Comparison of ENCODE assay signal across 9 cellular contexts in genomic region chr3:181695661-181696491, GRCh38. TPM values are rescaled to one million over a fixed set of nuclear protein-coding genes. Genes with fewer than 3 reads are reported as not detected.
DNase-seq lines count a peak whose midpoint lies in the region; ATAC-seq and TF ChIP-seq lines count a peak whose summit lies in the region.
"Had no signal": no experiment of that assay in that cellular context is flagged by ENCODE, and none has a peak within 500 bp of the region (broad histone marks: within the 10 kb centered on the region; RNA-seq: fewer than 3 reads in every experiment).

No MANE protein-coding gene starts in this region.

- H3K27ac Mint-ChIP-seq in activated CD4-positive, alpha-beta T cell treated with anti-CD3 and anti-CD28 coated beads, Interleukin-2, amount 10 ng/mL, durations not matched to agents 24 days and 14 days = no peak overlapping the region
- H3K27ac Mint-ChIP-seq in endodermal cell = no peak overlapping the region

- DNase-seq in activated CD4-positive, alpha-beta T cell treated with anti-CD3 and anti-CD28 coated beads, Interleukin-2, amount 10 ng/mL, durations not matched to agents 24 days and 14 days = peak; percentile 55
- no peak for DNase-seq in activated CD4-positive, alpha-beta T cell treated with anti-CD3 and anti-CD28 coated beads for 4 hours
- peak; percentile 70 for DNase-seq in endodermal cell
- DNase-seq in lung (ENCODE audit: low spot score) = no peak
- DNase-seq in tibial artery = no peak
- no peak for DNase-seq in NCI-H187 (lab: John Stamatoyannopoulos, UW)
- DNase-seq in GM19238 (ENCODE audit: insufficient read length, low spot score) = no peak
- DNase-seq: BE2C had no signal

- H3K9me3 Mint-ChIP-seq in activated CD4-positive, alpha-beta T cell treated with anti-CD3 and anti-CD28 coated beads, Interleukin-2, amount 10 ng/mL, durations not matched to agents 24 days and 14 days = peaks cover 7% of the 10 kb centered on the region
- no peaks in the 10 kb centered on the region for H3K9me3 Mint-ChIP-seq in endodermal cell

- H3K9ac ChIP-seq in endodermal cell (ENCODE audit: extremely low read depth, low read length, poor library complexity, severe bottlenecking) = no peak overlapping the region

- H3K4me3 ChIP-seq in endodermal cell (ENCODE audit: low read length) (peak overlapping the region; percentile 78), lung (peak overlapping the region; percentile 5), tibial artery (peak overlapping the region; percentile 38 to 52)

- WGBS in endodermal cell (ENCODE audit: insufficient coverage in 1 of 2, insufficient read length in 1 of 2), 2 experiments = 8 to 22% methylated on average over 32 to 65 of the region's 65 CpGs
- 2 to 3% methylated on average over 65 of the region's 65 CpGs for WGBS in lung, 2 donors

- H3K36me3 ChIP-seq in endodermal cell (ENCODE audit: control insufficient read depth, insufficient read depth, low read length) = no peaks in the 10 kb centered on the region
- no peaks in the 10 kb centered on the region for H3K36me3 ChIP-seq in lung (ENCODE audit: control insufficient read depth in 2 of 2, insufficient read depth in 2 of 2, low read length in 2 of 2)
- H3K36me3 ChIP-seq in tibial artery = no peaks in the 10 kb centered on the region
- H3K36me3 ChIP-seq: BE2C had no signal

- intact Hi-C loops in activated CD4-positive, alpha-beta T cell treated with anti-CD3 and anti-CD28 coated beads, Interleukin-2, amount 10 ng/mL, durations not matched to agents 24 days and 14 days (cut with micrococcal nuclease) = no loop called here
- intact Hi-C loops in tibial artery (cut with DNase I; ENCODE audit: low total_unique reads) = no loop called here

- H3K36me3 Mint-ChIP-seq in activated CD4-positive, alpha-beta T cell treated with anti-CD3 and anti-CD28 coated beads, Interleukin-2, amount 10 ng/mL, durations not matched to agents 24 days and 14 days (ENCODE audit: low read depth) = no peaks in the 10 kb centered on the region
- H3K36me3 Mint-ChIP-seq in endodermal cell (ENCODE audit: low read depth) = no peaks in the 10 kb centered on the region

- peaks cover 69% of the 10 kb centered on the region for H3K27me3 Mint-ChIP-seq in activated CD4-positive, alpha-beta T cell treated with anti-CD3 and anti-CD28 coated beads, Interleukin-2, amount 10 ng/mL, durations not matched to agents 24 days and 14 days
- peaks cover 39% of the 10 kb centered on the region for H3K27me3 Mint-ChIP-seq in endodermal cell (ENCODE audit: insufficient read depth)

- peaks cover 10% of the 10 kb centered on the region for H3K4me1 Mint-ChIP-seq in activated CD4-positive, alpha-beta T cell treated with anti-CD3 and anti-CD28 coated beads, Interleukin-2, amount 10 ng/mL, durations not matched to agents 24 days and 14 days
- peaks cover 24% of the 10 kb centered on the region for H3K4me1 Mint-ChIP-seq in endodermal cell

- peak overlapping the region; percentile 54 for H3K4me3 Mint-ChIP-seq in activated CD4-positive, alpha-beta T cell treated with anti-CD3 and anti-CD28 coated beads, Interleukin-2, amount 10 ng/mL, durations not matched to agents 24 days and 14 days
- peak overlapping the region; percentile 66 for H3K4me3 Mint-ChIP-seq in endodermal cell

- TF ChIP-seq CTCF in endodermal cell (conservative IDR thresholded peaks at IDR 0.05) = peak; percentile 15
- TF ChIP-seq CTCF in lung (IDR thresholded peaks at IDR 0.05; ENCODE audit: control extremely low read depth, extremely low read depth) = no peak
- TF ChIP-seq CTCF in tibial artery (IDR thresholded peaks at IDR 0.05) = no peak

- peaks cover 65% of the 10 kb centered on the region for H3K27me3 ChIP-seq in endodermal cell (ENCODE audit: control insufficient read depth, insufficient read depth, low read length, poor library complexity, severe bottlenecking)
- H3K27me3 ChIP-seq in lung (ENCODE audit: control insufficient read depth, insufficient read depth) = peaks cover 4% of the 10 kb centered on the region
- H3K27me3 ChIP-seq in tibial artery = peaks cover 0 to 61% of the 10 kb centered on the region in 2 donors
- H3K27me3 ChIP-seq: BE2C had no signal

- ATAC-seq in lung (ENCODE audit: insufficient read depth, low FRiP score) (no peak), HG03175 (IDR thresholded peaks at IDR 0.05; ENCODE audit: unreplicated experiment) (no peak)

- H3K9me3 ChIP-seq in endodermal cell (ENCODE audit: control insufficient read depth, low read length) = no peaks in the 10 kb centered on the region
- peaks cover 0 to 8% of the 10 kb centered on the region in 2 donors for H3K9me3 ChIP-seq in lung (ENCODE audit: control insufficient read depth in 2 of 2, insufficient read depth in 1 of 2, low read length in 1 of 2)
- H3K9me3 ChIP-seq in tibial artery = no peaks in the 10 kb centered on the region
- H3K9me3 ChIP-seq: BE2C had no signal

- no peak overlapping the region for H3K27ac ChIP-seq in endodermal cell (ENCODE audit: low read depth, low read length)
- no peak overlapping the region for H3K27ac ChIP-seq in lung (ENCODE audit: low read depth in 1 of 2, low read length in 1 of 2)
- no peak overlapping the region for H3K27ac ChIP-seq in tibial artery

- H3K4me1 ChIP-seq in endodermal cell (ENCODE audit: control insufficient read depth, insufficient read depth, low read length) (no peaks in the 10 kb centered on the region), lung (ENCODE audit: control insufficient read depth in 2 of 2, insufficient read depth in 2 of 2, low read length in 2 of 2) (peaks cover 7 to 11% of the 10 kb centered on the region in 2 donors), tibial artery (peaks cover 0 to 22% (median 19%) of the 10 kb centered on the region in 4 donors)
- H3K4me1 ChIP-seq: BE2C had no signal

RNA-seq across cellular contexts. Expression of gene SOX2, which starts 15.8 kb away (rescaled TPM):
- not detected in 2 replicates for total RNA-seq in activated CD4-positive, alpha-beta T cell treated with anti-CD3 and anti-CD28 coated beads, Interleukin-2, amount 10 ng/mL, durations not matched to agents 24 days and 14 days
- total RNA-seq in endodermal cell = 10 to 100 TPM in 1 of 2 donors, 1 to 10 TPM in 1; 1.8 to 39.5 TPM
- 240 TPM for polyA plus RNA-seq in endodermal cell (2013, experiment 1 of 2)
- polyA plus RNA-seq in endodermal cell (2013, experiment 2 of 2) = 203 TPM
- total RNA-seq in lung = 10 to 100 TPM in 1 of 2 donors, 1 to 10 TPM in 1; 8.7 to 16.4 TPM
- 1 to 10 TPM; 4.4 to 5.8 TPM for polyA plus RNA-seq in lung

Comparison
In these comparisons a context has a peak if more than half of its experiments do, and no peak if none do; other contexts are left out.
1. DNase-seq: peak in activated CD4-positive, alpha-beta T cell treated with anti-CD3 and anti-CD28 coated beads, Interleukin-2, amount 10 ng/mL, durations not matched to agents 24 days and 14 days (single experiment) and endodermal cell (single experiment); none in activated CD4-positive, alpha-beta T cell treated with anti-CD3 and anti-CD28 coated beads for 4 hours (0 of 2), lung (single experiment), tibial artery (0 of 2), NCI-H187 (0 of 2) and GM19238 (single experiment).
2. H3K4me3 ChIP-seq: peak in every context shown above with its lines; median percentile 78 in endodermal cell; 45 in tibial artery; 5 in lung.